11 cellular contexts compared by ENCODE assay signal in genomic region chr7:50531928-50532327, GRCh38. TPM values are rescaled to one million over a fixed set of nuclear protein-coding genes. Genes with fewer than 3 reads are reported as not detected.
DNase-seq lines count a peak whose midpoint lies in the region; ATAC-seq and TF ChIP-seq lines count a peak whose summit lies in the region.
"Had no signal": no experiment of that assay in that cellular context is flagged by ENCODE, and none has a peak within 500 bp of the region (broad histone marks: within the 10 kb centered on the region; RNA-seq: fewer than 3 reads in every experiment).

No MANE protein-coding gene starts in this region.

- WGBS in psoas muscle, 3 donors = 58 to 68% (median 59%) methylated on average over 7 of the region's 7 CpGs

- peak; percentile 79 for DNase-seq in NCI-H1436 (lab: John Stamatoyannopoulos, UW)
- peak; percentile 92 for DNase-seq in SK-N-DZ (ENCODE audit: low spot score)
- peak; percentile 20 for DNase-seq in nephron progenitor cell
- no peak for DNase-seq in DMS 273 treated with DMSO at 0.1 percent for 48 hours (lab: John Stamatoyannopoulos, UW)
- DNase-seq in psoas muscle = no peak
- DNase-seq in left lobe of liver (ENCODE audit: low spot score) = no peak
- DNase-seq: DND-41, NCI-H446 treated with DMSO at 0.1 percent for 48 hours, T-helper 9 cell had no signal

- no peak overlapping the region for H3K27ac ChIP-seq in psoas muscle

- H3K9me3 ChIP-seq in ES-I3 (ENCODE audit: control insufficient read depth, insufficient read depth, low read length) (no peaks in the 10 kb centered on the region), psoas muscle (no peaks in the 10 kb centered on the region)

- peaks cover 40% of the 10 kb centered on the region for H3K4me1 Mint-ChIP-seq in nephron progenitor cell

- TF ChIP-seq CTCF in nephron progenitor cell (IDR thresholded peaks at IDR 0.05) (no peak), psoas muscle (IDR thresholded peaks at IDR 0.05) (no peak)

- intact Hi-C loops in psoas muscle (cut with DNase I) = no loop called here

- no peak overlapping the region for H3K4me3 Mint-ChIP-seq in nephron progenitor cell

- H3K27me3 ChIP-seq in psoas muscle (ENCODE audit: insufficient read depth in 3 of 3, low read length in 2 of 3) = no peaks in the 10 kb centered on the region

- H3K4me1 ChIP-seq in ES-I3 (ENCODE audit: insufficient read depth, low read length) (peaks cover 23% of the 10 kb centered on the region), psoas muscle (peaks cover 10% of the 10 kb centered on the region)

- H3K4me3 ChIP-seq in psoas muscle = no peak overlapping the region

- no peak overlapping the region for H3K27ac Mint-ChIP-seq in nephron progenitor cell

- H3K9ac ChIP-seq in ES-I3 (ENCODE audit: low read depth, low read length) = peak overlapping the region; percentile 28; the same call in 1 of the 2 replicates

- peaks cover 4% of the 10 kb centered on the region for H3K9me3 Mint-ChIP-seq in nephron progenitor cell

- H3K27me3 Mint-ChIP-seq in nephron progenitor cell (ENCODE audit: low read depth, poor library complexity) = peaks cover 4% of the 10 kb centered on the region

- H3K36me3 Mint-ChIP-seq in nephron progenitor cell (ENCODE audit: low read depth) = no peaks in the 10 kb centered on the region

- H3K36me3 ChIP-seq in ES-I3 (ENCODE audit: insufficient read depth, low read length) = no peaks in the 10 kb centered on the region
- H3K36me3 ChIP-seq in psoas muscle (ENCODE audit: insufficient read depth in 1 of 2, low read depth in 1 of 2) = no peaks in the 10 kb centered on the region

- ATAC-seq in GM18517 (IDR thresholded peaks at IDR 0.05; ENCODE audit: unreplicated experiment) = no peak
- no peak for ATAC-seq in psoas muscle
- ATAC-seq in left lobe of liver = no peak

RNA-seq across cellular contexts. Expression of gene DDC, which starts 33.3 kb away (rescaled TPM):
- 149 and 151 TPM in 2 replicates for polyA plus RNA-seq in SK-N-DZ (2014; cell fraction: cytosol; rRNA removed)
- 83.3 and 101 TPM in 2 replicates for polyA plus RNA-seq in SK-N-DZ (2014; cell fraction: nucleus; rRNA removed)
- total RNA-seq in psoas muscle (1 to 10 TPM in 2 of 4 donors, under 1 TPM in 2; 0.40 to 1.7 (median 1.0) TPM), left lobe of liver (48.6 TPM)
- polyA plus RNA-seq in psoas muscle = under 1 TPM; 0.10 to 0.69 (median 0.44) TPM

Comparison
In these comparisons a context has a peak if more than half of its experiments do, and no peak if none do; other contexts are left out.
1. DNase-seq: peak in NCI-H1436 (single experiment), SK-N-DZ (single experiment) and nephron progenitor cell (single experiment); none in DMS 273 treated with DMSO at 0.1 percent for 48 hours (single experiment), psoas muscle (0 of 2) and left lobe of liver (single experiment).
2. RNA of gene DDC, which starts 33.3 kb away (total RNA-seq): 48.6 TPM in left lobe of liver (single experiment); 0.40 to 1.7 TPM in psoas muscle; every median in the first group is over 10 times any median in the second.